9 cellular contexts compared by ENCODE assay signal in genomic region chr3:127920738-127921137, GRCh38. TPM values are rescaled to one million over a fixed set of nuclear protein-coding genes. Genes with fewer than 3 reads are reported as not detected.
"Had no signal": no experiment of that assay in that cellular context is flagged by ENCODE, and none has a peak within 500 bp of the region (broad histone marks: within the 10 kb centered on the region; RNA-seq: fewer than 3 reads in every experiment).

No MANE protein-coding gene starts in this region.

- H3K4me3 ChIP-seq: GM23338, K562 had no signal

- FAIRE-seq: H1, H54, HTR-8/SVneo, K562 had no signal

- DNase-seq: H9, HCEC 1CT, IMR-90 had no signal

- ATAC-seq: GM23338, K562 had no signal

RNA-seq across cellular contexts. Expression of gene KBTBD12, which starts 5.7 kb away (rescaled TPM):
- total RNA-seq: H9, HT-29, IMR-90, K562 had no signal
- polyA plus RNA-seq: IMR-90, K562 had no signal
